Comparison of ENCODE assay signal across 1 cellular context in genomic region chr5:115738807-115739206, GRCh38.
TF ChIP-seq lines count a peak whose summit lies in the region.

No MANE protein-coding gene starts in this region.

TF ChIP-seq in WTC11, 78 proteins besides CTCF, POLR2A, EP300 and RAD21 (continued from another document):
- TF ChIP-seq, protein P1, sequence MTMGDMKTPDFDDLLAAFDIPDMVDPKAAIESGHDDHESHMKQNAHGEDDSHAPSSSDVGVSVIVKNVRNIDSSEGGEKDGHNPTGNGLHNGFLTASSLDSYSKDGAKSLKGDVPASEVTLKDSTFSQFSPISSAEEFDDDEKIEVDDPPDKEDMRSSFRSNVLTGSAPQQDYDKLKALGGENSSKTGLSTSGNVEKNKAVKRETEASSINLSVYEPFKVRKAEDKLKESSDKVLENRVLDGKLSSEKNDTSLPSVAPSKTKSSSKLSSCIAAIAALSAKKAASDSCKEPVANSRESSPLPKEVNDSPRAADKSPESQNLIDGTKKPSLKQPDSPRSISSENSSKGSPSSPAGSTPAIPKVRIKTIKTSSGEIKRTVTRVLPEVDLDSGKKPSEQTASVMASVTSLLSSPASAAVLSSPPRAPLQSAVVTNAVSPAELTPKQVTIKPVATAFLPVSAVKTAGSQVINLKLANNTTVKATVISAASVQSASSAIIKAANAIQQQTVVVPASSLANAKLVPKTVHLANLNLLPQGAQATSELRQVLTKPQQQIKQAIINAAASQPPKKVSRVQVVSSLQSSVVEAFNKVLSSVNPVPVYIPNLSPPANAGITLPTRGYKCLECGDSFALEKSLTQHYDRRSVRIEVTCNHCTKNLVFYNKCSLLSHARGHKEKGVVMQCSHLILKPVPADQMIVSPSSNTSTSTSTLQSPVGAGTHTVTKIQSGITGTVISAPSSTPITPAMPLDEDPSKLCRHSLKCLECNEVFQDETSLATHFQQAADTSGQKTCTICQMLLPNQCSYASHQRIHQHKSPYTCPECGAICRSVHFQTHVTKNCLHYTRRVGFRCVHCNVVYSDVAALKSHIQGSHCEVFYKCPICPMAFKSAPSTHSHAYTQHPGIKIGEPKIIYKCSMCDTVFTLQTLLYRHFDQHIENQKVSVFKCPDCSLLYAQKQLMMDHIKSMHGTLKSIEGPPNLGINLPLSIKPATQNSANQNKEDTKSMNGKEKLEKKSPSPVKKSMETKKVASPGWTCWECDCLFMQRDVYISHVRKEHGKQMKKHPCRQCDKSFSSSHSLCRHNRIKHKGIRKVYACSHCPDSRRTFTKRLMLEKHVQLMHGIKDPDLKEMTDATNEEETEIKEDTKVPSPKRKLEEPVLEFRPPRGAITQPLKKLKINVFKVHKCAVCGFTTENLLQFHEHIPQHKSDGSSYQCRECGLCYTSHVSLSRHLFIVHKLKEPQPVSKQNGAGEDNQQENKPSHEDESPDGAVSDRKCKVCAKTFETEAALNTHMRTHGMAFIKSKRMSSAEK (CRISPR knock-in tag; IDR thresholded peaks at IDR 0.05; ENCODE audit: borderline replicate concordance): no peak
- no peak for TF ChIP-seq HMGXB4 (CRISPR knock-in tag; IDR thresholded peaks at IDR 0.05)
- TF ChIP-seq JAZF1 (CRISPR knock-in tag; IDR thresholded peaks at IDR 0.05): no peak
- TF ChIP-seq ZNF671 (CRISPR knock-in tag; IDR thresholded peaks at IDR 0.05): no peak
- no peak for TF ChIP-seq ZBTB43 (CRISPR knock-in tag; IDR thresholded peaks at IDR 0.05)
